In the genomic region with DNA sequence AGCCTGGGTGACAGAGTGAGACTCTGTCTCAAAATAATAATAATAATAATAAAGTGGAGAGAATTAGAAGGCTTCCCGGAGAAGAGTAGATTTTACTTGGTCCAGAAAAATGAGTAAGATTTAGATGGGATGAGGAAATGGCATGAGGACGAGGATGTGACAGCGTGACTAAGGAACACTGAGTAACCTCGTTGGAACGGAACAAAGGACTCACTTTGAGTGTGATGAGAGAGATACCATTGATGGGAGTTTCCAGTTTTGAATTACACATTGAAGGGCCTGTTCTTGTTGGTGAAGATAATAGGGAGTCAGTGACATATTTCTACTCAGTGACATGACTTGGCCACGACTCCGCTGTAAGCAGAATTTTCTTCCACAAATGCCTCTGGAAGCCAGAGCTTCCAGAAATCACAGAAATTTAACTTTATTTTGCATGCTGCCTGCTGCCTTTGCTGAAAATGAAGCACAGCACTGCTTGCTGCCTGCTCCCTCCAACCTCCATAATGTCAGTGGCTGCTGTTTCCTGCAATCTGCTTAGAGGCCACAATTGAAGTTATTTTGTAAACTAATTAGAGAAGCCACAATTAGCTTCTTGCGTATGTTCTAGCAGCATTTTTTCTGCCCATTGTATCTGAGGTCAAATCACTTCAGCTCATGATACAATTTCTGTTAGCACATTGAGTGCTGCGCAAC, we compare ENCODE assay signal across 13 cellular contexts. TPM values are rescaled to one million over a fixed set of nuclear protein-coding genes. Genes with fewer than 3 reads are reported as not detected.
DNase-seq lines count a peak whose midpoint lies in the region; ATAC-seq and TF ChIP-seq lines count a peak whose summit lies in the region.
"Had no signal": no experiment of that assay in that cellular context is flagged by ENCODE, and none has a peak within 500 bp of the region (broad histone marks: within the 10 kb centered on the region; RNA-seq: fewer than 3 reads in every experiment).

No MANE protein-coding gene starts in this region.

- H3K79me2 ChIP-seq in H9 (ENCODE audit: insufficient read depth, low read length) = no peaks in the 10 kb centered on the region

- no peaks in the 10 kb centered on the region for H3K9me3 Mint-ChIP-seq in endothelial cell (ENCODE audit: unreplicated experiment)
- H3K9me3 Mint-ChIP-seq in neural crest cell = peaks cover 3% of the 10 kb centered on the region
- no peaks in the 10 kb centered on the region for H3K9me3 Mint-ChIP-seq in H9

- H2AK5ac ChIP-seq in H9 (ENCODE audit: insufficient read length, low read length) = no peak overlapping the region

- no peak overlapping the region for H4K8ac ChIP-seq in H9 (replicated peaks; ENCODE audit: insufficient read length, low read depth, low read length)

- H3K4ac ChIP-seq in H9 (ENCODE audit: low read depth, low read length) = no peak overlapping the region

- H3K9me3 ChIP-seq in H9 (ENCODE audit: control insufficient read depth, low read depth, low read length) = no peaks in the 10 kb centered on the region
- H3K9me3 ChIP-seq: gastrocnemius medialis, lower lobe of right lung had no signal

- peak; percentile 51 for DNase-seq in G401 (ENCODE audit: low spot score)
- DNase-seq in OCI-M1 (lab: John Stamatoyannopoulos, UW) = peak; percentile 37
- no peak for DNase-seq in endothelial cell (ENCODE audit: low spot score)
- no peak for DNase-seq in neural crest cell (ENCODE audit: low read depth, low spot score)
- no peak for DNase-seq in T-helper 2 cell
- DNase-seq in H9 = no peak
- DNase-seq: activated CD4-positive, alpha-beta T cell treated with anti-CD3 and anti-CD28 coated beads for 36 hours; gastrocnemius medialis; lower lobe of right lung; NCI-H187 treated with DMSO at 0.1 percent for 48 hours; Right ventricle myocardium superior had no signal

- no peak for ATAC-seq in GM19463 (IDR thresholded peaks at IDR 0.05; ENCODE audit: unreplicated experiment)
- no peak for ATAC-seq in HG03342 (IDR thresholded peaks at IDR 0.05; ENCODE audit: unreplicated experiment)
- ATAC-seq: activated CD4-positive, alpha-beta T cell treated with anti-CD3 and anti-CD28 coated beads for 36 hours; gastrocnemius medialis; lower lobe of right lung had no signal

- WGBS in H9 (ENCODE audit: extremely low coverage, insufficient read length, low lambda C conversion rate) = no CpG with 5 or more reads among the region's 9 CpGs

- H3K27ac Mint-ChIP-seq in endothelial cell (ENCODE audit: unreplicated experiment) (peak overlapping the region; percentile 63), neural crest cell (ENCODE audit: unreplicated experiment) (peak overlapping the region; percentile 89), H9 (no peak overlapping the region; a peak in 1 of 7 replicates)
- H3K27ac Mint-ChIP-seq: activated CD4-positive, alpha-beta T cell treated with anti-CD3 and anti-CD28 coated beads for 36 hours had no signal

- H2BK20ac ChIP-seq in H9 (ENCODE audit: low read depth, low read length, poor library complexity, severe bottlenecking) = no peak overlapping the region

- no peaks in the 10 kb centered on the region for H3K36me3 Mint-ChIP-seq in endothelial cell (ENCODE audit: low read depth, unreplicated experiment)
- no peaks in the 10 kb centered on the region for H3K36me3 Mint-ChIP-seq in neural crest cell (ENCODE audit: low read depth)
- no peaks in the 10 kb centered on the region for H3K36me3 Mint-ChIP-seq in H9 (ENCODE audit: insufficient read depth in 1 of 3, low read depth in 3 of 3)

- no peak overlapping the region for H4K91ac ChIP-seq in H9 (ENCODE audit: insufficient read length, low read depth, low read length)

- H2BK12ac ChIP-seq in H9 (ENCODE audit: insufficient read length, low read depth, low read length) = no peak overlapping the region

- no peaks in the 10 kb centered on the region for H3K79me1 ChIP-seq in H9 (ENCODE audit: insufficient read depth, low read depth, low read length, poor library complexity, severe bottlenecking)

- no peak overlapping the region for H2BK15ac ChIP-seq in H9 (ENCODE audit: low read depth, low read length)

- no peak overlapping the region for H3K56ac ChIP-seq in H9 (ENCODE audit: insufficient read length, low read depth, low read length)

- H3K27ac ChIP-seq in H9 (ENCODE audit: insufficient read length, low read depth, low read length) = no peak overlapping the region
- H3K27ac ChIP-seq: gastrocnemius medialis, lower lobe of right lung had no signal

- H3K23me2 ChIP-seq in H9 (ENCODE audit: insufficient read length, low read depth, low read length, poor library complexity, severe bottlenecking) = no peaks in the 10 kb centered on the region

- no peak overlapping the region for H4K5ac ChIP-seq in H9 (ENCODE audit: insufficient read length, low read depth, low read length)

- in situ Hi-C loops in G401 (cut with HindIII; ENCODE audit: low sequenced_read_pairs) = no loop called here

- H3K23ac ChIP-seq in H9 (ENCODE audit: insufficient read length, low read depth, low read length) = no peak overlapping the region

- no peak for TF ChIP-seq CTCF in endothelial cell (IDR thresholded peaks at IDR 0.05; ENCODE audit: unreplicated experiment)
- TF ChIP-seq CTCF in neural crest cell (conservative IDR thresholded peaks at IDR 0.05) = no peak
- no peak for TF ChIP-seq CTCF in H9 (conservative IDR thresholded peaks at IDR 0.05)

- H3K14ac ChIP-seq in H9 (ENCODE audit: insufficient read depth, low read length) = no peak overlapping the region

- no peak overlapping the region for H3K4me2 ChIP-seq in H9 (ENCODE audit: insufficient read depth, insufficient read length, low read length)

- H3K27me3 Mint-ChIP-seq in endothelial cell (ENCODE audit: unreplicated experiment) (no peaks in the 10 kb centered on the region), neural crest cell (ENCODE audit: low read depth) (no peaks in the 10 kb centered on the region), H9 (ENCODE audit: low read depth) (no peaks in the 10 kb centered on the region; the same call in 1 of the 2 replicates)

- no peak overlapping the region for H2AFZ ChIP-seq in H9 (ENCODE audit: low read length)

- H3K9ac ChIP-seq in H9 (ENCODE audit: extremely low read depth, insufficient read length, low read length) = no peak overlapping the region

- H4K20me1 ChIP-seq in H9 (ENCODE audit: control insufficient read depth, insufficient read depth, insufficient read length) = no peaks in the 10 kb centered on the region

- H3T11ph ChIP-seq in H9 (ENCODE audit: low read length) = no peak overlapping the region

- H3K27me3 ChIP-seq in H9 (ENCODE audit: insufficient read depth, low read length) = no peaks in the 10 kb centered on the region

- H3K4me3 Mint-ChIP-seq in endothelial cell (ENCODE audit: unreplicated experiment) = no peak overlapping the region
- no peak overlapping the region for H3K4me3 Mint-ChIP-seq in neural crest cell
- H3K4me3 Mint-ChIP-seq in H9 = no peak overlapping the region
- H3K4me3 Mint-ChIP-seq: activated CD4-positive, alpha-beta T cell treated with anti-CD3 and anti-CD28 coated beads for 36 hours had no signal

- no peaks in the 10 kb centered on the region for H3K4me1 ChIP-seq in H9 (ENCODE audit: insufficient read depth, low read length)
- H3K4me1 ChIP-seq: gastrocnemius medialis, lower lobe of right lung had no signal

- H2BK120ac ChIP-seq in H9 (ENCODE audit: low read depth, low read length, poor library complexity, severe bottlenecking) = no peak overlapping the region

- no peak overlapping the region for H3K18ac ChIP-seq in H9 (ENCODE audit: insufficient read length, low read depth, low read length)

- H2BK5ac ChIP-seq in H9 (ENCODE audit: insufficient read length, low read length) = no peak overlapping the region

- peaks cover 7% of the 10 kb centered on the region for H3K4me1 Mint-ChIP-seq in endothelial cell (ENCODE audit: unreplicated experiment)
- H3K4me1 Mint-ChIP-seq in neural crest cell = peaks cover 13% of the 10 kb centered on the region
- peaks cover 4 to 10% of the 10 kb centered on the region in 2 experiments for H3K4me1 Mint-ChIP-seq in H9

RNA-seq across cellular contexts. Expression of gene FBXO28, which starts 33.7 kb away (rescaled TPM):
- total RNA-seq in G401 (2014; rRNA removed; shearing (Covaris generic)) = 75.0 and 98.4 TPM in 2 replicates
- total RNA-seq in endothelial cell (ENCODE audit: unreplicated experiment) (40.6 TPM), neural crest cell (29.2 and 32.6 TPM in 2 replicates), H9 (2021) (45.7 and 55.0 TPM in 2 replicates)

Comparison
In these comparisons a context has a peak if more than half of its experiments do, and no peak if none do; other contexts are left out.
1. DNase-seq: peak in G401 (single experiment) and OCI-M1 (single experiment); none in endothelial cell (single experiment), neural crest cell (single experiment), T-helper 2 cell (0 of 5) and H9 (single experiment).
2. H3K27ac Mint-ChIP-seq: peak in endothelial cell (single experiment) and neural crest cell (single experiment); none in H9 (0 of 3).